ENCODE assay signal across 8 cellular contexts in genomic region chr19:4792866-4793195, GRCh38. TPM values are rescaled to one million over a fixed set of nuclear protein-coding genes. Genes with fewer than 3 reads are reported as not detected.
A peak's percentile ranks its signal among the peaks of the same experiment; 100 is the strongest.
DNase-seq lines count a peak whose midpoint lies in the region; ATAC-seq and TF ChIP-seq lines count a peak whose summit lies in the region.
"Not testable (repeated sequence)": the region's sequence is repeated elsewhere in the genome, so short reads cannot be mapped to it uniquely, and the experiment has no call there.

No MANE protein-coding gene starts in this region.

- CTCF ChIA-PET in SK-N-SH (lab: Yijun Ruan, JAX), result interaction anchor here (6.0 kb wide), 1 partner anchor 59 kb away, joined by 350 read pairs; the partner anchor contains the start of gene DPP9

- H3K9ac ChIP-seq in BLaER1 treated with 17β-estradiol and CSF1 and Interleukin-3, amounts not matched to agents 10 nM and 100 nM, result peak overlapping the region in 10 of 11 experiments; percentile 93 to 99 (median 98); a peak in 20 of 22 replicates
- H3K9ac ChIP-seq in HUES48 (ENCODE audit: low read depth, low read length), result 0 out of 2 replicates have a peak overlapping the region, but pooled peaks have one; percentile 95
- not testable (repeated sequence) for H3K9ac ChIP-seq in SK-N-SH
- H3K9ac ChIP-seq in endodermal cell (ENCODE audit: extremely low read depth, low read length, poor library complexity, severe bottlenecking), result peak overlapping the region; percentile 97
- peak overlapping the region; percentile 91; the same call in 1 of the 2 replicates for H3K9ac ChIP-seq in iPS-20b (ENCODE audit: low read depth, low read length)

- peaks cover 0 to 57% (median 36%) of the 10 kb centered on the region in 11 experiments; a peak in 18 of 22 replicates for H4K20me1 ChIP-seq in BLaER1 treated with 17β-estradiol and CSF1 and Interleukin-3, amounts not matched to agents 10 nM and 100 nM
- not testable (repeated sequence) for H4K20me1 ChIP-seq in SK-N-SH (ENCODE audit: insufficient read depth)

- peak overlapping the region; percentile 85 to 97 (median 94) for H3K4me3 ChIP-seq in BLaER1 treated with 17β-estradiol and CSF1 and Interleukin-3, amounts not matched to agents 10 nM and 100 nM
- H3K4me3 ChIP-seq in HUES48 (ENCODE audit: low read depth, low read length) (peak overlapping the region; percentile 88), SK-N-SH (ENCODE audit: low read depth in 2 of 2, low read length in 1 of 2) (peak overlapping the region; percentile 77 to 87; a peak in 2 of 4 replicates), endodermal cell (ENCODE audit: low read length) (peak overlapping the region; percentile 82), iPS-20b (ENCODE audit: low read length) (peak overlapping the region; percentile 85; the same call in 1 of the 2 replicates)

- H3F3A ChIP-seq in SK-N-SH (replicated peaks; ENCODE audit: insufficient read depth), result not testable (repeated sequence)

- H3K4me2 ChIP-seq in BLaER1 treated with 17β-estradiol and CSF1 and Interleukin-3, amounts not matched to agents 10 nM and 100 nM, result peak overlapping the region; percentile 92 to 100 (median 99)
- peak overlapping the region; percentile 92 for H3K4me2 ChIP-seq in SK-N-SH

- not testable (repeated sequence) for H3K9me3 ChIP-seq in BLaER1 treated with 17β-estradiol and CSF1 and Interleukin-3, amounts not matched to agents 10 nM and 100 nM (replicated peaks in 1 of 11); HUES48 (ENCODE audit: control insufficient read depth, insufficient read depth, low read length); SK-N-SH; endodermal cell (ENCODE audit: control insufficient read depth, low read length); iPS-20b (ENCODE audit: insufficient read depth, low read depth, low read length)

- not testable (repeated sequence) for H3K27me3 ChIP-seq in BLaER1 treated with 17β-estradiol and CSF1 and Interleukin-3, amounts not matched to agents 10 nM and 100 nM; HUES48 (ENCODE audit: control insufficient read depth, insufficient read depth, low read length); SK-N-SH (ENCODE audit: insufficient read depth); endodermal cell (ENCODE audit: control insufficient read depth, insufficient read depth, low read length, poor library complexity, severe bottlenecking); iPS-20b (ENCODE audit: insufficient read depth, low read length)

- TF ChIP-seq CTCF in SK-N-SH (IDR thresholded peaks at IDR 0.05); endodermal cell (conservative IDR thresholded peaks at IDR 0.05); neural crest cell (conservative IDR thresholded peaks at IDR 0.05): not testable (repeated sequence)

- not testable (repeated sequence) for H3K27me3 Mint-ChIP-seq in endodermal cell (ENCODE audit: insufficient read depth); neural crest cell (ENCODE audit: low read depth); stimulated activated naive CD8-positive, alpha-beta T cell treated with anti-CD3 and anti-CD28 coated beads, Interleukin-15, Interleukin-2, amounts not matched to agents 100 ng/mL and 50 ng/mL, for 24 hours

- peaks cover 11 to 28% of the 10 kb centered on the region in 2 donors for H3K36me3 Mint-ChIP-seq in activated naive CD4-positive, alpha-beta T cell treated with anti-CD3 and anti-CD28 coated beads, Interleukin-2, amount 50 U/mL, for 72 hours
- peaks cover 38% of the 10 kb centered on the region for H3K36me3 Mint-ChIP-seq in endodermal cell (ENCODE audit: low read depth)
- H3K36me3 Mint-ChIP-seq in neural crest cell (ENCODE audit: low read depth), result not testable (repeated sequence)
- peaks cover 39% of the 10 kb centered on the region for H3K36me3 Mint-ChIP-seq in stimulated activated naive CD8-positive, alpha-beta T cell treated with anti-CD3 and anti-CD28 coated beads, Interleukin-15, Interleukin-2, amounts not matched to agents 100 ng/mL and 50 ng/mL, for 24 hours (ENCODE audit: low read depth)

- peak overlapping the region; percentile 29 to 87 for H3K27ac Mint-ChIP-seq in activated naive CD4-positive, alpha-beta T cell treated with anti-CD3 and anti-CD28 coated beads, Interleukin-2, amount 50 U/mL, for 72 hours
- H3K27ac Mint-ChIP-seq in endodermal cell, result peak overlapping the region; percentile 89
- not testable (repeated sequence) for H3K27ac Mint-ChIP-seq in neural crest cell (ENCODE audit: unreplicated experiment)
- peak overlapping the region; percentile 91 for H3K27ac Mint-ChIP-seq in stimulated activated naive CD8-positive, alpha-beta T cell treated with anti-CD3 and anti-CD28 coated beads, Interleukin-15, Interleukin-2, amounts not matched to agents 100 ng/mL and 50 ng/mL, for 24 hours

- peak overlapping the region in 10 of 11 experiments; percentile 95 to 99 (median 96); a peak in 17 of 22 replicates for H3K27ac ChIP-seq in BLaER1 treated with 17β-estradiol and CSF1 and Interleukin-3, amounts not matched to agents 10 nM and 100 nM
- not testable (repeated sequence) for H3K27ac ChIP-seq in HUES48 (ENCODE audit: low read depth, low read length); SK-N-SH (ENCODE audit: low read depth in 2 of 2, low read length in 1 of 2); endodermal cell (ENCODE audit: low read depth, low read length); iPS-20b (ENCODE audit: low read length)

- not testable (repeated sequence) for H2AFZ ChIP-seq in SK-N-SH (ENCODE audit: low read depth)

- TF ChIP-seq RAD21 in SK-N-SH (IDR thresholded peaks at IDR 0.05; ENCODE audit: low read length), result not testable (repeated sequence)

- not testable (repeated sequence) for TF ChIP-seq EP300 in SK-N-SH (IDR thresholded peaks at IDR 0.05; ENCODE audit: borderline replicate concordance in 1 of 2, low read depth in 1 of 2, low read length in 1 of 2)

- 95% methylated on average over 13 of the region's 24 CpGs for WGBS in SK-N-SH (ENCODE audit: low lambda C conversion rate)
- WGBS in endodermal cell (ENCODE audit: insufficient coverage in 1 of 2, insufficient read length in 1 of 2), 2 experiments, result 94 to 98% methylated on average over 19 to 24 of the region's 24 CpGs

- not testable (repeated sequence) for DNase-seq in SK-N-SH; activated naive CD4-positive, alpha-beta T cell treated with anti-CD3 and anti-CD28 coated beads, Interleukin-2, amount 50 U/mL, for 72 hours (ENCODE audit: low spot score in 2 of 2); endodermal cell; neural crest cell (ENCODE audit: low read depth, low spot score)

- not testable (repeated sequence) for ATAC-seq in activated naive CD4-positive, alpha-beta T cell treated with anti-CD3 and anti-CD28 coated beads, Interleukin-2, amount 50 U/mL, for 72 hours

- peaks cover 39 to 65% (median 54%) of the 10 kb centered on the region in 10 experiments for H3K4me1 ChIP-seq in BLaER1 treated with 17β-estradiol and CSF1 and Interleukin-3, amounts not matched to agents 10 nM and 100 nM
- H3K4me1 ChIP-seq in HUES48 (ENCODE audit: control insufficient read depth, insufficient read depth, low read length); SK-N-SH (ENCODE audit: control insufficient read depth in 1 of 2, insufficient read depth in 2 of 2, low read depth in 1 of 2, low read length in 1 of 2); endodermal cell (ENCODE audit: control insufficient read depth, insufficient read depth, low read length); iPS-20b (ENCODE audit: insufficient read depth, low read length): not testable (repeated sequence)

- POLR2A ChIA-PET in SK-N-SH (lab: Yijun Ruan, JAX), result not testable (repeated sequence)

- H3K4me3 Mint-ChIP-seq in endodermal cell (peak overlapping the region; percentile 64), neural crest cell (peak overlapping the region; percentile 85)
- H3K4me3 Mint-ChIP-seq in stimulated activated naive CD8-positive, alpha-beta T cell treated with anti-CD3 and anti-CD28 coated beads, Interleukin-15, Interleukin-2, amounts not matched to agents 100 ng/mL and 50 ng/mL, for 24 hours, result peak overlapping the region; percentile 91

- not testable (repeated sequence) for H3K9me3 Mint-ChIP-seq in activated naive CD4-positive, alpha-beta T cell treated with anti-CD3 and anti-CD28 coated beads, Interleukin-2, amount 50 U/mL, for 72 hours; endodermal cell; neural crest cell; stimulated activated naive CD8-positive, alpha-beta T cell treated with anti-CD3 and anti-CD28 coated beads, Interleukin-15, Interleukin-2, amounts not matched to agents 100 ng/mL and 50 ng/mL, for 24 hours

- H3K36me3 ChIP-seq in BLaER1 treated with 17β-estradiol and CSF1 and Interleukin-3, amounts not matched to agents 10 nM and 100 nM, result peaks cover 39 to 56% (median 51%) of the 10 kb centered on the region in 11 experiments
- H3K36me3 ChIP-seq in HUES48 (ENCODE audit: control insufficient read depth, insufficient read depth, low read length), result peaks cover 35% of the 10 kb centered on the region
- H3K36me3 ChIP-seq in SK-N-SH (replicated peaks in 1 of 2; ENCODE audit: control insufficient read depth in 1 of 2, insufficient read depth in 2 of 2, low read length in 1 of 2), result peaks cover 17 to 29% of the 10 kb centered on the region in 2 experiments
- peaks cover 25% of the 10 kb centered on the region for H3K36me3 ChIP-seq in endodermal cell (ENCODE audit: control insufficient read depth, insufficient read depth, low read length)
- H3K36me3 ChIP-seq in iPS-20b (ENCODE audit: insufficient read depth, low read depth, low read length), result peaks cover 40% of the 10 kb centered on the region

- H3K4me1 Mint-ChIP-seq in endodermal cell (peaks cover 12% of the 10 kb centered on the region), neural crest cell (peaks cover 21% of the 10 kb centered on the region)
- H3K4me1 Mint-ChIP-seq in stimulated activated naive CD8-positive, alpha-beta T cell treated with anti-CD3 and anti-CD28 coated beads, Interleukin-15, Interleukin-2, amounts not matched to agents 100 ng/mL and 50 ng/mL, for 24 hours (ENCODE audit: low read depth), result peaks cover 40% of the 10 kb centered on the region

- peaks cover 52% of the 10 kb centered on the region for H3K79me2 ChIP-seq in SK-N-SH (ENCODE audit: insufficient read depth)

- not testable (repeated sequence) for H3K9me2 ChIP-seq in SK-N-SH

RNA-seq across cellular contexts. Expression of gene FEM1A, which starts 1.3 kb away (rescaled TPM):
- polyA plus RNA-seq in SK-N-SH (2012; rRNA removed), result 4.8 and 5.0 TPM in 2 replicates
- polyA plus RNA-seq in SK-N-SH (2012; cell fraction: cytosol; rRNA removed), result 2.8 and 4.0 TPM in 2 replicates
- polyA plus RNA-seq in SK-N-SH (2012; cell fraction: nucleus; rRNA removed), result 3.5 and 3.7 TPM in 2 replicates
- total RNA-seq in activated naive CD4-positive, alpha-beta T cell treated with anti-CD3 and anti-CD28 coated beads, Interleukin-2, amount 50 U/mL, for 72 hours, result 10 to 100 TPM in 1 of 2 donors, 1 to 10 TPM in 1; 9.3 to 11.4 TPM
- total RNA-seq in endodermal cell (10 to 100 TPM; 15.8 to 16.0 TPM), neural crest cell (16.9 and 17.3 TPM in 2 replicates)
- polyA plus RNA-seq in endodermal cell (2013, experiment 1 of 2), result 7.3 TPM
- polyA plus RNA-seq in endodermal cell (2013, experiment 2 of 2), result 7.7 TPM

RNA-seq across cellular contexts. Expression of gene TICAM1, which starts 38.7 kb away (rescaled TPM):
- polyA plus RNA-seq in SK-N-SH (2012; rRNA removed), result 1.8 and 2.7 TPM in 2 replicates
- polyA plus RNA-seq in SK-N-SH (2012; cell fraction: cytosol; rRNA removed), result 1.9 and 2.6 TPM in 2 replicates
- polyA plus RNA-seq in SK-N-SH (2012; cell fraction: nucleus; rRNA removed), result 2.1 and 3.7 TPM in 2 replicates
- total RNA-seq in activated naive CD4-positive, alpha-beta T cell treated with anti-CD3 and anti-CD28 coated beads, Interleukin-2, amount 50 U/mL, for 72 hours, result 10 to 100 TPM; 18.8 to 27.5 TPM
- total RNA-seq in endodermal cell, result 1 to 10 TPM; 2.9 to 4.6 TPM
- polyA plus RNA-seq in endodermal cell (2013, experiment 1 of 2), result 1.1 TPM
- 0.75 TPM for polyA plus RNA-seq in endodermal cell (2013, experiment 2 of 2)
- total RNA-seq in neural crest cell, result 0.72 and 0.96 TPM in 2 replicates
